In genomic region chr11:40513281-40513680, GRCh38 we compare ENCODE assay signal across 19 cellular contexts.
"Had no signal": no experiment of that assay in that cellular context is flagged by ENCODE, and none has a peak within 500 bp of the region (broad histone marks: within the 10 kb centered on the region; RNA-seq: fewer than 3 reads in every experiment).

No MANE protein-coding gene starts in this region.

- ATAC-seq: activated CD8-positive, alpha-beta T cell treated with anti-CD3 and anti-CD28 coated beads for 36 hours; right cardiac atrium; stimulated activated naive CD8-positive, alpha-beta T cell treated with anti-CD3 and anti-CD28 coated beads, Interleukin-15, Interleukin-2, amounts not matched to agents 100 U/mL and 50 U/mL, for 24 hours had no signal

- DNase-seq: activated CD4-positive, alpha-beta T cell treated with anti-CD3 and anti-CD28 coated beads for 4 hours; activated CD8-positive, alpha-beta T cell treated with anti-CD3 and anti-CD28 coated beads for 36 hours; activated naive CD8-positive, alpha-beta T cell treated with anti-CD3 and anti-CD28 coated beads, Interleukin-2, amount 10 ng/mL, durations not matched to agents 7 days and 5 days; brain microvascular endothelial cell; cortex of kidney; effector CD4-positive, alpha-beta T cell; esophagus squamous epithelium; hippocampal formation; right cardiac atrium; small intestine; stimulated activated CD4-positive, alpha-beta T cell treated with anti-CD3 and anti-CD28 coated beads, Interleukin-4, amount 100 ng/mL, for 4 hours; stimulated activated CD8-positive, alpha-beta memory T cell treated with anti-CD3 and anti-CD28 coated beads, Interleukin-4, amount 100 ng/mL, for 48 hours; stimulated activated naive CD8-positive, alpha-beta T cell treated with anti-CD3 and anti-CD28 coated beads, Interleukin-15, Interleukin-2, amounts not matched to agents 100 U/mL and 50 U/mL, for 24 hours; transverse colon had no signal

- H3K27ac ChIP-seq: brain microvascular endothelial cell, esophagus squamous epithelium, prostate gland, transverse colon, vagina had no signal

- H3K9me3 ChIP-seq: prostate gland, vagina had no signal

- H3K27me3 Mint-ChIP-seq: activated CD8-positive, alpha-beta T cell treated with anti-CD3 and anti-CD28 coated beads for 36 hours; activated naive CD8-positive, alpha-beta T cell treated with anti-CD3 and anti-CD28 coated beads, Interleukin-2, amount 10 ng/mL, durations not matched to agents 7 days and 5 days; central memory CD8-positive, alpha-beta T cell had no signal

- H3K36me3 Mint-ChIP-seq: activated naive CD8-positive, alpha-beta T cell treated with anti-CD3 and anti-CD28 coated beads, Interleukin-2, amount 10 ng/mL, durations not matched to agents 7 days and 5 days had no signal

- H3K4me3 ChIP-seq: esophagus squamous epithelium, prostate gland, transverse colon, vagina had no signal

- H3K27me3 ChIP-seq: brain microvascular endothelial cell, esophagus squamous epithelium, transverse colon, vagina had no signal

- H3K36me3 ChIP-seq: brain microvascular endothelial cell, esophagus squamous epithelium, prostate gland, transverse colon, vagina had no signal

- H3K4me3 Mint-ChIP-seq: activated CD8-positive, alpha-beta T cell treated with anti-CD3 and anti-CD28 coated beads for 36 hours; activated naive CD8-positive, alpha-beta T cell treated with anti-CD3 and anti-CD28 coated beads, Interleukin-2, amount 10 ng/mL, durations not matched to agents 7 days and 5 days; activated T-helper 1 cell treated with anti-CD3 and anti-CD28 coated beads, Interleukin-12 subunit alpha, Interleukin-12 subunit beta, Interleukin-2, Interleukin-4 antibody, amounts not matched to agents 30 ng/mL and 10 ng/mL and 1 ng/mL, durations not matched to agents 14 hours and 24 hours and 36 hours; central memory CD8-positive, alpha-beta T cell; nephron had no signal

- H3K27ac Mint-ChIP-seq: activated CD8-positive, alpha-beta T cell treated with anti-CD3 and anti-CD28 coated beads for 36 hours; activated naive CD8-positive, alpha-beta T cell treated with anti-CD3 and anti-CD28 coated beads, Interleukin-2, amount 10 ng/mL, durations not matched to agents 7 days and 5 days; activated T-helper 1 cell treated with anti-CD3 and anti-CD28 coated beads, Interleukin-12 subunit alpha, Interleukin-12 subunit beta, Interleukin-2, Interleukin-4 antibody, amounts not matched to agents 30 ng/mL and 10 ng/mL and 1 ng/mL, durations not matched to agents 14 hours and 24 hours and 36 hours had no signal

- H3K4me1 Mint-ChIP-seq: activated naive CD8-positive, alpha-beta T cell treated with anti-CD3 and anti-CD28 coated beads, Interleukin-2, amount 10 ng/mL, durations not matched to agents 7 days and 5 days; central memory CD8-positive, alpha-beta T cell had no signal

- H3K4me1 ChIP-seq: esophagus squamous epithelium, prostate gland, transverse colon, vagina had no signal
